Comparison of ENCODE assay signal across 9 cellular contexts in genomic region chr2:169363027-169363569, GRCh38. TPM values are rescaled to one million over a fixed set of nuclear protein-coding genes. Genes with fewer than 3 reads are reported as not detected.
DNase-seq lines count a peak whose midpoint lies in the region; ATAC-seq, FAIRE-seq and TF ChIP-seq lines count a peak whose summit lies in the region.
"Had no signal": no experiment of that assay in that cellular context is flagged by ENCODE, and none has a peak within 500 bp of the region (broad histone marks: within the 10 kb centered on the region; RNA-seq: fewer than 3 reads in every experiment).

No MANE protein-coding gene starts in this region.

- peaks cover 33% of the 10 kb centered on the region for H3K27me3 ChIP-seq in thymus (ENCODE audit: control insufficient read depth, insufficient read depth)
- H3K27me3 ChIP-seq in adrenal gland: peaks cover 21% of the 10 kb centered on the region

- H3K27me3 Mint-ChIP-seq in activated CD4-positive, alpha-beta T cell treated with anti-CD3 and anti-CD28 coated beads, Interleukin-2, amount 10 ng/mL, durations not matched to agents 24 days and 14 days: peaks cover 58% of the 10 kb centered on the region
- H3K27me3 Mint-ChIP-seq in activated B cell treated with CpG ODN at 0.5 μM for 24 hours: peaks cover 44% of the 10 kb centered on the region

- H3K36me3 ChIP-seq in kidney (ENCODE audit: control insufficient read depth in 1 of 2, insufficient read depth in 2 of 2, low read length in 2 of 2) (peaks cover 0 to 6% of the 10 kb centered on the region in 2 donors), thymus (ENCODE audit: control insufficient read depth, insufficient read depth) (no peaks in the 10 kb centered on the region), adrenal gland (replicated peaks in 1 of 2) (no peaks in the 10 kb centered on the region)

- H3K27ac Mint-ChIP-seq in activated CD4-positive, alpha-beta T cell treated with anti-CD3 and anti-CD28 coated beads, Interleukin-2, amount 10 ng/mL, durations not matched to agents 24 days and 14 days: peak overlapping the region; percentile 93
- no peak overlapping the region for H3K27ac Mint-ChIP-seq in activated B cell treated with CpG ODN at 0.5 μM for 24 hours

- peaks cover 34% of the 10 kb centered on the region for H3K4me1 Mint-ChIP-seq in activated CD4-positive, alpha-beta T cell treated with anti-CD3 and anti-CD28 coated beads, Interleukin-2, amount 10 ng/mL, durations not matched to agents 24 days and 14 days
- H3K4me1 Mint-ChIP-seq in activated B cell treated with CpG ODN at 0.5 μM for 24 hours: peaks cover 38% of the 10 kb centered on the region

- H3K36me3 Mint-ChIP-seq in activated CD4-positive, alpha-beta T cell treated with anti-CD3 and anti-CD28 coated beads, Interleukin-2, amount 10 ng/mL, durations not matched to agents 24 days and 14 days (ENCODE audit: low read depth): no peaks in the 10 kb centered on the region
- peaks cover 2% of the 10 kb centered on the region for H3K36me3 Mint-ChIP-seq in activated B cell treated with CpG ODN at 0.5 μM for 24 hours (ENCODE audit: low read depth)

- WGBS in thymus: 3% methylated on average over 11 of the region's 11 CpGs
- WGBS in adrenal gland, 4 donors: 5 to 12% (median 9%) methylated on average over 11 of the region's 11 CpGs

- H3K4me3 ChIP-seq in kidney (ENCODE audit: low read length in 2 of 2) (peak overlapping the region; percentile 67 to 71), thymus (ENCODE audit: low read length) (peak overlapping the region; percentile 55), adrenal gland (peak overlapping the region in 1 of 4 donors; percentile 56)

- H3K4me3 Mint-ChIP-seq in activated CD4-positive, alpha-beta T cell treated with anti-CD3 and anti-CD28 coated beads, Interleukin-2, amount 10 ng/mL, durations not matched to agents 24 days and 14 days: peak overlapping the region; percentile 85
- peak overlapping the region; percentile 88 for H3K4me3 Mint-ChIP-seq in activated B cell treated with CpG ODN at 0.5 μM for 24 hours

- H3K9ac ChIP-seq in kidney (ENCODE audit: low read length in 2 of 2): peak overlapping the region in 1 of 2 donors; percentile 63

- FAIRE-seq in kidney (lab: Jason Lieb, UNC): no peak
- FAIRE-seq: TTC549 had no signal

- intact Hi-C loops in activated CD4-positive, alpha-beta T cell treated with anti-CD3 and anti-CD28 coated beads, Interleukin-2, amount 10 ng/mL, durations not matched to agents 24 days and 14 days (cut with micrococcal nuclease): loop anchor here (5.0 to 10.0 kb wide), 4 partner anchors 114 to 1454 kb away; partner anchors contain the start of genes BBS5, GAD1 and PPIG
- intact Hi-C loops in activated B cell treated with CpG ODN at 0.5 μM for 24 hours (cut with micrococcal nuclease) (loop anchor here (5.0 to 10.0 kb wide), 3 partner anchors 212 to 1449 kb away; partner anchors contain the start of genes CERS6 and FASTKD1), kidney (cut with DNase I) (no loop called here), adrenal gland (cut with DNase I) (no loop called here)

- ATAC-seq in activated B cell treated with CpG ODN at 0.5 μM for 24 hours (ENCODE audit: low read depth) (no peak), HG03095 (IDR thresholded peaks at IDR 0.05; ENCODE audit: unreplicated experiment) (no peak)

- H3K9me3 Mint-ChIP-seq in activated CD4-positive, alpha-beta T cell treated with anti-CD3 and anti-CD28 coated beads, Interleukin-2, amount 10 ng/mL, durations not matched to agents 24 days and 14 days: no peaks in the 10 kb centered on the region
- H3K9me3 Mint-ChIP-seq in activated B cell treated with CpG ODN at 0.5 μM for 24 hours: no peaks in the 10 kb centered on the region

- H3K27ac ChIP-seq in kidney (ENCODE audit: low read depth in 2 of 2, low read length in 2 of 2): peak overlapping the region; percentile 73 to 83
- H3K27ac ChIP-seq in thymus (ENCODE audit: low read depth): no peak overlapping the region
- H3K27ac ChIP-seq in adrenal gland: no peak overlapping the region

- no peak for TF ChIP-seq CTCF in activated B cell treated with CpG ODN at 0.5 μM for 24 hours (IDR thresholded peaks at IDR 0.05)
- no peak for TF ChIP-seq CTCF in kidney (IDR thresholded peaks at IDR 0.05; ENCODE audit: borderline replicate concordance, extremely low read depth, insufficient read depth)
- no peak for TF ChIP-seq CTCF in adrenal gland (IDR thresholded peaks at IDR 0.05)

- H3K4me1 ChIP-seq in kidney (ENCODE audit: control insufficient read depth in 1 of 2, insufficient read depth in 1 of 2, low read depth in 1 of 2, low read length in 2 of 2) (peaks cover 0 to 20% of the 10 kb centered on the region in 2 donors), thymus (ENCODE audit: control insufficient read depth, insufficient read depth, low read length) (peaks cover 8% of the 10 kb centered on the region), adrenal gland (replicated peaks in 1 of 2) (peaks cover 30 to 36% of the 10 kb centered on the region in 2 donors)

- no peak for TF ChIP-seq POLR2A in adrenal gland (IDR thresholded peaks at IDR 0.05)

- POLR2A ChIA-PET in activated B cell treated with CpG ODN at 0.5 μM for 24 hours (lab: Charles Lee): no interaction called here

- H3K9me3 ChIP-seq in kidney (ENCODE audit: control insufficient read depth in 1 of 2, low read length in 2 of 2) (no peaks in the 10 kb centered on the region), thymus (ENCODE audit: control insufficient read depth) (no peaks in the 10 kb centered on the region), adrenal gland (replicated peaks in 1 of 3) (no peaks in the 10 kb centered on the region)

- CTCF ChIA-PET in activated B cell treated with CpG ODN at 0.5 μM for 24 hours (lab: Charles Lee): no interaction called here

- no peak for DNase-seq in activated CD4-positive, alpha-beta T cell treated with anti-CD3 and anti-CD28 coated beads, Interleukin-2, amount 10 ng/mL, durations not matched to agents 24 days and 14 days
- no peak for DNase-seq in activated CD4-positive, alpha-beta T cell treated with anti-CD3 and anti-CD28 coated beads, Interleukin-2, amount 50 U/mL, for 1 hour
- DNase-seq in activated B cell treated with CpG ODN at 0.5 μM for 24 hours (no peak), kidney (no peak), adrenal gland (no peak)
- DNase-seq in activated CD8-positive, alpha-beta memory T cell treated with anti-CD3 and anti-CD28 coated beads for 24 hours: no peak

RNA-seq across cellular contexts. Expression of gene LRP2, which starts 0.8 kb away (rescaled TPM):
- total RNA-seq in activated CD4-positive, alpha-beta T cell treated with anti-CD3 and anti-CD28 coated beads, Interleukin-2, amount 10 ng/mL, durations not matched to agents 24 days and 14 days: 0.09 and 0.28 TPM in 2 replicates
- total RNA-seq in activated B cell treated with CpG ODN at 0.5 μM for 24 hours: not detected in 2 replicates
- 85.4 TPM for total RNA-seq in kidney
- polyA plus RNA-seq in kidney (ENCODE audit: insufficient read depth, low read depth, low replicate concordance): 44.7 TPM
- 0.09 TPM for polyA plus RNA-seq in thymus
- total RNA-seq in adrenal gland: under 1 TPM in 3 of 8 donors, not detected in 5; 0.04 to 0.43 (median 0.15) TPM
- polyA plus RNA-seq in adrenal gland: not detected

Comparison
In these comparisons a context has a peak if more than half of its experiments do, and no peak if none do; other contexts are left out.
1. H3K27ac ChIP-seq: peak in kidney (2 of 2); none in thymus (single experiment) and adrenal gland (0 of 5).
2. RNA of gene LRP2, which starts 0.8 kb away (total RNA-seq): 85.4 TPM in kidney (single experiment); 0.09 to 0.28 TPM in activated CD4-positive, alpha-beta T cell treated with anti-CD3 and anti-CD28 coated beads, Interleukin-2, amount 10 ng/mL, durations not matched to agents 24 days and 14 days, not detected in activated B cell treated with CpG ODN at 0.5 μM for 24 hours and 0.04 to 0.43 TPM in adrenal gland; every median in the first group is over 10 times any median in the second.
3. intact Hi-C loops: an anchor here in activated CD4-positive, alpha-beta T cell treated with anti-CD3 and anti-CD28 coated beads, Interleukin-2, amount 10 ng/mL, durations not matched to agents 24 days and 14 days (5.0 to 10.0 kb wide) and activated B cell treated with CpG ODN at 0.5 μM for 24 hours (5.0 to 10.0 kb wide); none called in kidney and adrenal gland.